In the genomic region with DNA sequence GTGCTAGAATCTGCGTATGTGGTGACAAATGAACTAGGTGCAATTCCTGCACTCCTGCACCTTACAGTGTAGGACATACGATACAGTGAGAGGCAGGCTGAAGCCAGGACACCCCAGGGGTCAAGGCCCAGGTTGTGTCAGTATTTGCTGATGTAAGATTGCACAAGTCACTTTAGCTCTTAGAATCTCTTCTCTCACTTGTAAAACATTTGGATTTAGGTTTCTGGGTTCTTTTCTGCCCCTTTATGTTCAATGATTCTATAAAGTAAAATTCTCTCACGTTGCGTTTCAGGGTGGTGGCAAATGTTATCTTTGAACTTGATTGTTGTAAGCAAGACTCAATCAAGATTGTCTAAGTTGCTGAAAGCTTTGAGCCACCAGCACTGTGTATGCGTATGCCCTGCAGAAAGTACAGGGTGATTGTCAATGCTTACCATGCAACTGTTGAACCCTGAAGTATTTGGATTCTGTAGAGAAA, we compare ENCODE assay signal across 23 cellular contexts.
DNase-seq lines count a peak whose midpoint lies in the region; ATAC-seq and TF ChIP-seq lines count a peak whose summit lies in the region.
"Had no signal": no experiment of that assay in that cellular context is flagged by ENCODE, and none has a peak within 500 bp of the region (broad histone marks: within the 10 kb centered on the region; RNA-seq: fewer than 3 reads in every experiment).

No MANE protein-coding gene starts in this region.

- intact Hi-C loops in Panc1 (cut with micrococcal nuclease; ENCODE audit: unreplicated experiment) (no loop called here), CD14-positive monocyte (cut with micrococcal nuclease) (no loop called here)

- H2BK5ac ChIP-seq in neuronal stem cell (ENCODE audit: low read length): no peak overlapping the region

- peaks cover 6% of the 10 kb centered on the region for H3K4me1 Mint-ChIP-seq in CD14-positive monocyte
- H3K4me1 Mint-ChIP-seq: B cell; CD4-positive, CD25-positive, alpha-beta regulatory T cell had no signal

- H2BK120ac ChIP-seq in neuronal stem cell (ENCODE audit: low read depth, low read length): no peak overlapping the region

- WGBS in neuronal stem cell (ENCODE audit: extremely low coverage in 2 of 2, insufficient read length in 2 of 2, insufficient replicate concordance in 1 of 2), 2 donors: no CpG with 5 or more reads among the region's 5 CpGs

- H3K4me2 ChIP-seq in neuronal stem cell (ENCODE audit: insufficient read depth, low read length, poor library complexity, severe bottlenecking): no peak overlapping the region

- H3K4me3 Mint-ChIP-seq in CD14-positive monocyte: no peak overlapping the region
- H3K4me3 Mint-ChIP-seq: B cell; CD4-positive, CD25-positive, alpha-beta regulatory T cell had no signal

- no peak overlapping the region for H3K9ac ChIP-seq in neuronal stem cell (ENCODE audit: low read depth, low read length, poor library complexity)

- H3K9me3 ChIP-seq in HEK293 (ENCODE audit: control insufficient read depth, insufficient read depth, low read depth, low read length) (no peaks in the 10 kb centered on the region), Panc1 (ENCODE audit: control insufficient read depth, insufficient read depth, low read depth, low read length) (no peaks in the 10 kb centered on the region), neuronal stem cell (replicated peaks in 1 of 2; ENCODE audit: control insufficient read depth in 2 of 2, insufficient read depth in 1 of 2, low read depth in 1 of 2, low read length in 2 of 2) (no peaks in the 10 kb centered on the region)

- no peak overlapping the region for H4K8ac ChIP-seq in neuronal stem cell (ENCODE audit: low read depth, low read length)

- H3K27me3 ChIP-seq in Panc1 (ENCODE audit: control insufficient read depth, insufficient read depth, low read length) (no peaks in the 10 kb centered on the region), neuronal stem cell (ENCODE audit: control insufficient read depth in 3 of 3, insufficient read depth in 3 of 3, low read depth in 1 of 3, low read length in 3 of 3) (no peaks in the 10 kb centered on the region)

- H3K36me3 Mint-ChIP-seq in CD14-positive monocyte: no peaks in the 10 kb centered on the region
- H3K36me3 Mint-ChIP-seq: CD4-positive, CD25-positive, alpha-beta regulatory T cell had no signal

- no peak overlapping the region for H2BK15ac ChIP-seq in neuronal stem cell (ENCODE audit: low read length)

- H2BK12ac ChIP-seq in neuronal stem cell (ENCODE audit: low read length): no peak overlapping the region

- H3K4me1 ChIP-seq in HEK293 (ENCODE audit: control insufficient read depth, insufficient read depth, low read length): peaks cover 3% of the 10 kb centered on the region; the same call in 1 of the 2 replicates
- H3K4me1 ChIP-seq in Panc1 (ENCODE audit: control insufficient read depth, insufficient read depth, low read length): no peaks in the 10 kb centered on the region
- H3K4me1 ChIP-seq in neuronal stem cell (ENCODE audit: control insufficient read depth in 2 of 2, insufficient read depth in 1 of 2, low read depth in 1 of 2, low read length in 2 of 2): peaks cover 14 to 44% of the 10 kb centered on the region in 2 donors

- peak overlapping the region; percentile 17 for H2AFZ ChIP-seq in neuronal stem cell (ENCODE audit: low read length)

- H3K18ac ChIP-seq in neuronal stem cell (ENCODE audit: low read length): no peak overlapping the region

- H3K14ac ChIP-seq in neuronal stem cell (ENCODE audit: low read length): no peak overlapping the region

- no peak for DNase-seq in Panc1 (ENCODE audit: low read depth, low spot score)
- peak; percentile 80 for DNase-seq in left lobe of liver (ENCODE audit: low spot score)
- DNase-seq in neuronal stem cell (ENCODE audit: low spot score): no peak
- no peak for DNase-seq in CD14-positive monocyte (ENCODE audit: low spot score)
- DNase-seq in mucosa of gallbladder (ENCODE audit: low spot score): no peak
- DNase-seq: CD4-positive, CD25-positive, alpha-beta regulatory T cell; COR-L47; DMS153; GF-D8; GOT3; MM.1S; NCI-H1092; NCI-H146; NCI-H2081 treated with DMSO at 0.1 percent for 48 hours; NCI-H510A; NCI-H774; SIG-M5 had no signal

- no peak overlapping the region for H3K4ac ChIP-seq in neuronal stem cell (ENCODE audit: low read length)

- H3K23ac ChIP-seq in neuronal stem cell (ENCODE audit: low read depth, low read length, poor library complexity): no peak overlapping the region

- POLR2A ChIA-PET in HEK293 (lab: Yijun Ruan, JAX) (interaction anchor here (0.7 to 2.0 kb wide), 2 partner anchors 52 to 106 kb away, joined by 4 to 12 read pairs; partner anchors contain the start of gene CITED2), Panc1 (lab: Charles Lee) (interaction anchor here (0.5 kb wide), 1 partner anchor 214 kb away, joined by 3 read pairs; no protein-coding TSS in a partner anchor)

- in situ Hi-C loops in Panc1 (cut with HindIII; ENCODE audit: low pct_unique_long_range_greater_than_20kb, low sequenced_read_pairs): no loop called here

- CTCF ChIA-PET in HEK293 (lab: Yijun Ruan, JAX) (interaction anchor here (0.7 kb wide), 1 partner anchor 23 kb away, joined by 3 read pairs; no protein-coding TSS in a partner anchor), Panc1 (lab: Charles Lee) (no interaction called here)

- H3K9me3 Mint-ChIP-seq in CD14-positive monocyte: peaks cover 0 to 3% (median 0%) of the 10 kb centered on the region in 7 donors

- H3K36me3 ChIP-seq in HEK293 (ENCODE audit: control insufficient read depth in 2 of 2, insufficient read depth in 1 of 2, low read length in 2 of 2) (no peaks in the 10 kb centered on the region), Panc1 (ENCODE audit: control insufficient read depth, insufficient read depth, low read length) (no peaks in the 10 kb centered on the region), neuronal stem cell (replicated peaks in 1 of 2; ENCODE audit: control insufficient read depth in 2 of 2, insufficient read depth in 2 of 2, low read length in 2 of 2) (no peaks in the 10 kb centered on the region)

- H3K27ac ChIP-seq in HEK293 (ENCODE audit: extremely low read depth, low read depth, low read length) (no peak overlapping the region), Panc1 (ENCODE audit: low read length) (peak overlapping the region; percentile 18; the same call in 1 of the 2 replicates), neuronal stem cell (replicated peaks; ENCODE audit: low read length) (no peak overlapping the region)
- H3K27ac ChIP-seq: RWPE1 had no signal

- H3K4me3 ChIP-seq in HEK293 (ENCODE audit: low read depth, low read length) (no peak overlapping the region), Panc1 (ENCODE audit: low read depth in 2 of 2, low read length in 2 of 2) (no peak overlapping the region), neuronal stem cell (ENCODE audit: low read length in 2 of 2) (no peak overlapping the region)
- H3K4me3 ChIP-seq: GM12878 had no signal

- no peak overlapping the region for H3K27ac Mint-ChIP-seq in CD14-positive monocyte
- H3K27ac Mint-ChIP-seq: B cell; CD4-positive, CD25-positive, alpha-beta regulatory T cell had no signal

- no peaks in the 10 kb centered on the region for H3K79me1 ChIP-seq in neuronal stem cell (ENCODE audit: low read depth, low read length)

- BruUV-seq in Panc1 (replicated peaks; lab: Mats Ljungman, UMichigan): no TSS peak

- no peak overlapping the region for H4K91ac ChIP-seq in neuronal stem cell (ENCODE audit: low read depth, low read length, poor library complexity)

- no peak overlapping the region for H2AK5ac ChIP-seq in neuronal stem cell (ENCODE audit: low read depth, low read length)

- ATAC-seq in Panc1: no peak
- ATAC-seq in left lobe of liver: peak; percentile 95
- no peak for ATAC-seq in HG02885 (IDR thresholded peaks at IDR 0.05; ENCODE audit: poor library complexity, unreplicated experiment)
- ATAC-seq: GM12878, SK-N-SH treated with all-trans-retinoic acid at 6 μM for 48 hours had no signal

- no peaks in the 10 kb centered on the region for H3K27me3 Mint-ChIP-seq in CD14-positive monocyte (ENCODE audit: low read depth in 3 of 3)
- H3K27me3 Mint-ChIP-seq: B cell had no signal

- TF ChIP-seq CTCF in HEK293 (tag by site-specific recombination; IDR thresholded peaks at IDR 0.05): no peak
- TF ChIP-seq CTCF in Panc1 (IDR thresholded peaks at IDR 0.05): no peak
- TF ChIP-seq CTCF in CD14-positive monocyte (IDR thresholded peaks at IDR 0.05): no peak

TF ChIP-seq in HEK293, 187 proteins besides CTCF, POLR2A, EP300 and RAD21 (continues in another document):
- TF ChIP-seq, protein P1, sequence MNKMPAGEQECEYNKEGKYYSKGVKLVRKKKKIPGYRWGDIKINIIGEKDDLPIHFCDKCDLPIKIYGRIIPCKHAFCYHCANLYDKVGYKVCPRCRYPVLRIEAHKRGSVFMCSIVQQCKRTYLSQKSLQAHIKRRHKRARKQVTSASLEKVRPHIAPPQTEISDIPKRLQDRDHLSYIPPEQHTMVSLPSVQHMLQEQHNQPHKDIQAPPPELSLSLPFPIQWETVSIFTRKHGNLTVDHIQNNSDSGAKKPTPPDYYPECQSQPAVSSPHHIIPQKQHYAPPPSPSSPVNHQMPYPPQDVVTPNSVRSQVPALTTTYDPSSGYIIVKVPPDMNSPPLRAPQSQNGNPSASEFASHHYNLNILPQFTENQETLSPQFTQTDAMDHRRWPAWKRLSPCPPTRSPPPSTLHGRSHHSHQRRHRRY (tag by site-specific recombination; IDR thresholded peaks at IDR 0.05): no peak
- TF ChIP-seq ZBTB44 (tag by site-specific recombination; IDR thresholded peaks at IDR 0.05) (peak; percentile 83), ZNF335 (tag by site-specific recombination; conservative IDR thresholded peaks at IDR 0.05) (peak; percentile 55; the same call in 1 of the 2 replicates)
- TF ChIP-seq, protein P2, sequence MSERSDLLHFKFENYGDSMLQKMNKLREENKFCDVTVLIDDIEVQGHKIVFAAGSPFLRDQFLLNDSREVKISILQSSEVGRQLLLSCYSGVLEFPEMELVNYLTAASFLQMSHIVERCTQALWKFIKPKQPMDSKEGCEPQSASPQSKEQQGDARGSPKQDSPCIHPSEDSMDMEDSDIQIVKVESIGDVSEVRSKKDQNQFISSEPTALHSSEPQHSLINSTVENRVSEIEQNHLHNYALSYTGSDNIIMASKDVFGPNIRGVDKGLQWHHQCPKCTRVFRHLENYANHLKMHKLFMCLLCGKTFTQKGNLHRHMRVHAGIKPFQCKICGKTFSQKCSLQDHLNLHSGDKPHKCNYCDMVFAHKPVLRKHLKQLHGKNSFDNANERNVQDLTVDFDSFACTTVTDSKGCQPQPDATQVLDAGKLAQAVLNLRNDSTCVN (tag by site-specific recombination; optimal IDR thresholded peaks at IDR 0.05): no peak
